In genomic region chr18:26657618-26658581, GRCh38 we compare ENCODE assay signal across 8 cellular contexts.
DNase-seq lines count a peak whose midpoint lies in the region; ATAC-seq and TF ChIP-seq lines count a peak whose summit lies in the region.
"Had no signal": no experiment of that assay in that cellular context is flagged by ENCODE, and none has a peak within 500 bp of the region (broad histone marks: within the 10 kb centered on the region; RNA-seq: fewer than 3 reads in every experiment).

No MANE protein-coding gene starts in this region.

- H3K9ac ChIP-seq in SU-DHL-6 (ENCODE audit: low read length), result no peak overlapping the region
- H3K9ac ChIP-seq in smooth muscle cell (ENCODE audit: low read depth), result no peak overlapping the region

- H2AFZ ChIP-seq in SU-DHL-6 (ENCODE audit: low read depth, low read length, severe bottlenecking) (peak overlapping the region; percentile 64), smooth muscle cell (ENCODE audit: low read depth) (peak overlapping the region; percentile 97)

- H3K4me2 ChIP-seq in SU-DHL-6 (ENCODE audit: low read depth, low read length, poor library complexity, severe bottlenecking) (peak overlapping the region; percentile 70), smooth muscle cell (peak overlapping the region; percentile 95)

- H3K79me2 ChIP-seq in SU-DHL-6 (ENCODE audit: insufficient read depth, low read length) (no peaks in the 10 kb centered on the region), smooth muscle cell (ENCODE audit: low read depth) (no peaks in the 10 kb centered on the region)

- in situ Hi-C loops in HAP-1 (cut with MboI; ENCODE audit: low sequenced_read_pairs), result no loop called here

- H3K9me3 ChIP-seq in HAP-1 (no peaks in the 10 kb centered on the region), SU-DHL-6 (ENCODE audit: insufficient read depth, low read length) (no peaks in the 10 kb centered on the region), right cardiac atrium (ENCODE audit: control insufficient read depth, low read length) (no peaks in the 10 kb centered on the region), smooth muscle cell (replicated peaks; ENCODE audit: low read depth) (no peaks in the 10 kb centered on the region)

- no peaks in the 10 kb centered on the region for H4K20me1 ChIP-seq in SU-DHL-6 (ENCODE audit: low read depth, low read length)
- H4K20me1 ChIP-seq in smooth muscle cell (ENCODE audit: low read depth), result no peaks in the 10 kb centered on the region

- peak overlapping the region; percentile 35 for H3K4me3 ChIP-seq in HAP-1
- peak overlapping the region; percentile 61 for H3K4me3 ChIP-seq in SU-DHL-6 (ENCODE audit: insufficient read depth, low read length, poor library complexity, severe bottlenecking)
- peak overlapping the region; percentile 99 for H3K4me3 ChIP-seq in right cardiac atrium (ENCODE audit: low read length)
- H3K4me3 ChIP-seq in smooth muscle cell, result peak overlapping the region; percentile 72

- H3K9me2 ChIP-seq in SU-DHL-6 (replicated peaks; ENCODE audit: insufficient read depth, low read length), result no peaks in the 10 kb centered on the region

- H3F3A ChIP-seq in SU-DHL-6 (ENCODE audit: insufficient read depth) (no peaks in the 10 kb centered on the region; the same call in 1 of the 2 replicates), smooth muscle cell (ENCODE audit: low read depth) (peaks cover 28% of the 10 kb centered on the region)

- intact Hi-C loops in right cardiac atrium (cut with DNase I), result loop anchor here in 2 of 4 donors (10.0 kb wide), 2 partner anchors 253 to 273 kb away; no protein-coding TSS in a partner anchor

- H3K27ac ChIP-seq in SU-DHL-6 (ENCODE audit: low read depth, low read length), result no peak overlapping the region
- no peak overlapping the region for H3K27ac ChIP-seq in right cardiac atrium (ENCODE audit: low read length)
- no peak overlapping the region for H3K27ac ChIP-seq in smooth muscle cell (ENCODE audit: low read depth)

- H3K36me3 ChIP-seq in HAP-1 (replicated peaks), result no peaks in the 10 kb centered on the region
- no peaks in the 10 kb centered on the region for H3K36me3 ChIP-seq in SU-DHL-6 (ENCODE audit: low read length)
- H3K36me3 ChIP-seq in smooth muscle cell (ENCODE audit: low read depth), result no peaks in the 10 kb centered on the region

- ATAC-seq in right cardiac atrium (no peak), HG03045 (IDR thresholded peaks at IDR 0.05; ENCODE audit: unreplicated experiment) (no peak), HG03175 (IDR thresholded peaks at IDR 0.05; ENCODE audit: unreplicated experiment) (no peak)

- H3K4me1 ChIP-seq in HAP-1 (peaks cover 15% of the 10 kb centered on the region), right cardiac atrium (ENCODE audit: control insufficient read depth, insufficient read depth, low read length) (no peaks in the 10 kb centered on the region), smooth muscle cell (ENCODE audit: low read depth) (peaks cover 13% of the 10 kb centered on the region)

- TF ChIP-seq CTCF in SU-DHL-6 (IDR thresholded peaks at IDR 0.05; ENCODE audit: insufficient read depth, low read length, poor library complexity, severe bottlenecking) (no peak), smooth muscle cell (IDR thresholded peaks at IDR 0.05; ENCODE audit: borderline replicate concordance, insufficient read depth, poor library complexity, severe bottlenecking) (no peak)

- peaks cover 77% of the 10 kb centered on the region for H3K27me3 ChIP-seq in HAP-1 (ENCODE audit: low read depth)
- no peaks in the 10 kb centered on the region for H3K27me3 ChIP-seq in SU-DHL-6 (ENCODE audit: low read length)
- no peaks in the 10 kb centered on the region for H3K27me3 ChIP-seq in right cardiac atrium (ENCODE audit: control insufficient read depth, insufficient read depth)
- peaks cover 66% of the 10 kb centered on the region for H3K27me3 ChIP-seq in smooth muscle cell (ENCODE audit: low read depth)

- 10% methylated on average over 16 of the region's 16 CpGs for WGBS in right cardiac atrium
- 28% methylated on average over 16 of the region's 16 CpGs for WGBS in smooth muscle cell (ENCODE audit: low lambda C conversion rate)

- no peak for DNase-seq in HAP-1 (ENCODE audit: low spot score in 2 of 2)
- DNase-seq in right cardiac atrium, result no peak
- no peak for DNase-seq in smooth muscle cell (lab: John Stamatoyannopoulos, UW; ENCODE audit: unreplicated experiment)
- DNase-seq in activated gamma-delta T cell (lab: John Stamatoyannopoulos, UW), result no peak
- DNase-seq: NCI-H1436 treated with DMSO at 0.1 percent for 48 hours had no signal

Comparison
In these comparisons a context has a peak if more than half of its experiments do, and no peak if none do; other contexts are left out.
1. H3K4me3 ChIP-seq: peak in every context shown above with its lines; median percentile 99 in right cardiac atrium; 72 in smooth muscle cell; 61 in SU-DHL-6; 35 in HAP-1.